ENCODE assay signal across 22 cellular contexts in genomic region chr17:41334899-41335298, GRCh38. TPM values are rescaled to one million over a fixed set of nuclear protein-coding genes. Genes with fewer than 3 reads are reported as not detected.
DNase-seq lines count a peak whose midpoint lies in the region; ATAC-seq and TF ChIP-seq lines count a peak whose summit lies in the region.
"Had no signal": no experiment of that assay in that cellular context is flagged by ENCODE, and none has a peak within 500 bp of the region (broad histone marks: within the 10 kb centered on the region; RNA-seq: fewer than 3 reads in every experiment).

No MANE protein-coding gene starts in this region.

- H3K4me1 ChIP-seq in CD4-positive, alpha-beta memory T cell (ENCODE audit: insufficient read depth, low read length): peaks cover 67% of the 10 kb centered on the region
- peaks cover 47 to 59% of the 10 kb centered on the region in 2 donors for H3K4me1 ChIP-seq in naive thymus-derived CD4-positive, alpha-beta T cell (ENCODE audit: control insufficient read depth in 2 of 2, insufficient read depth in 2 of 2, low read length in 2 of 2)
- H3K4me1 ChIP-seq: BE2C, Peyer's patch had no signal

- no peaks in the 10 kb centered on the region for H3K9me3 ChIP-seq in CD4-positive, alpha-beta memory T cell (ENCODE audit: control insufficient read depth in 1 of 2, low read length in 2 of 2)
- no peaks in the 10 kb centered on the region for H3K9me3 ChIP-seq in naive thymus-derived CD4-positive, alpha-beta T cell (ENCODE audit: control insufficient read depth in 2 of 3, low read length in 3 of 3)
- H3K9me3 ChIP-seq: BE2C, Peyer's patch had no signal

- no peak overlapping the region for H3K27ac ChIP-seq in CD4-positive, alpha-beta memory T cell (ENCODE audit: low read depth, low read length)
- no peak overlapping the region for H3K27ac ChIP-seq in naive thymus-derived CD4-positive, alpha-beta T cell (ENCODE audit: low read depth, low read length)
- no peak overlapping the region for H3K27ac ChIP-seq in substantia nigra (ENCODE audit: low read depth, low read length, poor library complexity, severe bottlenecking)
- H3K27ac ChIP-seq: 22Rv1, Peyer's patch had no signal

- TF ChIP-seq CTCF in activated CD8-positive, alpha-beta T cell treated with anti-CD3 and anti-CD28 coated beads for 36 hours (IDR thresholded peaks at IDR 0.05): no peak

- H3K27me3 Mint-ChIP-seq in activated CD4-positive, alpha-beta T cell treated with anti-CD3 and anti-CD28 coated beads, Interleukin-2, amount 10 ng/mL, durations not matched to agents 24 days and 14 days: peaks cover 17% of the 10 kb centered on the region
- no peaks in the 10 kb centered on the region for H3K27me3 Mint-ChIP-seq in CD4-positive, alpha-beta memory T cell
- no peaks in the 10 kb centered on the region for H3K27me3 Mint-ChIP-seq in activated CD8-positive, alpha-beta T cell treated with anti-CD3 and anti-CD28 coated beads for 36 hours
- H3K27me3 Mint-ChIP-seq in naive thymus-derived CD4-positive, alpha-beta T cell: peaks cover 0 to 7% (median 0%) of the 10 kb centered on the region in 5 donors
- H3K27me3 Mint-ChIP-seq in activated CD4-positive, alpha-beta memory T cell treated with anti-CD3 and anti-CD28 coated beads, Interleukin-2, amount 10 ng/mL, durations not matched to agents 7 days and 5 days: peaks cover 5% of the 10 kb centered on the region

- peak overlapping the region in 1 of 2 donors; percentile 18 for H3K4me3 ChIP-seq in CD4-positive, alpha-beta memory T cell (ENCODE audit: low read length in 2 of 2)
- no peak overlapping the region for H3K4me3 ChIP-seq in naive thymus-derived CD4-positive, alpha-beta T cell (ENCODE audit: low read length)
- H3K4me3 ChIP-seq: Peyer's patch had no signal

- no peaks in the 10 kb centered on the region for H3K9me3 Mint-ChIP-seq in activated CD4-positive, alpha-beta T cell treated with anti-CD3 and anti-CD28 coated beads, Interleukin-2, amount 10 ng/mL, durations not matched to agents 24 days and 14 days
- peaks cover 0 to 1% (median 0%) of the 10 kb centered on the region in 8 donors for H3K9me3 Mint-ChIP-seq in CD4-positive, alpha-beta memory T cell
- H3K9me3 Mint-ChIP-seq in activated CD8-positive, alpha-beta T cell treated with anti-CD3 and anti-CD28 coated beads for 36 hours: no peaks in the 10 kb centered on the region
- H3K9me3 Mint-ChIP-seq in naive thymus-derived CD4-positive, alpha-beta T cell: no peaks in the 10 kb centered on the region
- no peaks in the 10 kb centered on the region for H3K9me3 Mint-ChIP-seq in activated CD4-positive, alpha-beta memory T cell treated with anti-CD3 and anti-CD28 coated beads, Interleukin-2, amount 10 ng/mL, durations not matched to agents 7 days and 5 days
- H3K9me3 Mint-ChIP-seq: HFFc6 had no signal

- H3K36me3 Mint-ChIP-seq in activated CD4-positive, alpha-beta T cell treated with anti-CD3 and anti-CD28 coated beads, Interleukin-2, amount 10 ng/mL, durations not matched to agents 24 days and 14 days (ENCODE audit: low read depth): no peaks in the 10 kb centered on the region
- H3K36me3 Mint-ChIP-seq in CD4-positive, alpha-beta memory T cell: no peaks in the 10 kb centered on the region
- no peaks in the 10 kb centered on the region for H3K36me3 Mint-ChIP-seq in activated CD8-positive, alpha-beta T cell treated with anti-CD3 and anti-CD28 coated beads for 36 hours (ENCODE audit: low read depth)
- no peaks in the 10 kb centered on the region for H3K36me3 Mint-ChIP-seq in naive thymus-derived CD4-positive, alpha-beta T cell
- no peaks in the 10 kb centered on the region for H3K36me3 Mint-ChIP-seq in activated CD4-positive, alpha-beta memory T cell treated with anti-CD3 and anti-CD28 coated beads, Interleukin-2, amount 10 ng/mL, durations not matched to agents 7 days and 5 days (ENCODE audit: low read depth)

- CTCF ChIA-PET in CD4-positive, alpha-beta memory T cell (lab: Charles Lee; ENCODE audit: partially characterized antibody): interaction anchor here (1.6 kb wide), 1 partner anchor 314 kb away, joined by 4 read pairs; no protein-coding TSS in a partner anchor
- CTCF ChIA-PET in activated CD8-positive, alpha-beta T cell treated with anti-CD3 and anti-CD28 coated beads for 36 hours (lab: Charles Lee): interaction anchor here (2.7 kb wide), 1 partner anchor 13 kb away, joined by 10 read pairs; no protein-coding TSS in a partner anchor
- CTCF ChIA-PET in naive thymus-derived CD4-positive, alpha-beta T cell (lab: Charles Lee): interaction anchor here (1.2 to 1.8 kb wide), 2 partner anchors 12 to 16 kb away, joined by 3 to 5 read pairs; partner anchors contain the start of gene KRT33A
- CTCF ChIA-PET in activated CD4-positive, alpha-beta memory T cell treated with anti-CD3 and anti-CD28 coated beads, Interleukin-2, amount 10 ng/mL, durations not matched to agents 7 days and 5 days (lab: Charles Lee): interaction anchor here (0.6 kb wide), 1 partner anchor 172 kb away, joined by 3 read pairs; no protein-coding TSS in a partner anchor

- POLR2A ChIA-PET in CD4-positive, alpha-beta memory T cell (lab: Charles Lee; ENCODE audit: partially characterized antibody): interaction anchor here (1.4 kb wide), 1 partner anchor 26 kb away, joined by 8 read pairs; the partner anchor contains the start of gene KRTAP16-1
- POLR2A ChIA-PET in activated CD8-positive, alpha-beta T cell treated with anti-CD3 and anti-CD28 coated beads for 36 hours (lab: Charles Lee): no interaction called here
- POLR2A ChIA-PET in naive thymus-derived CD4-positive, alpha-beta T cell (lab: Charles Lee): interaction anchor here (0.6 kb wide), 1 partner anchor 55 kb away, joined by 4 read pairs; no protein-coding TSS in a partner anchor
- POLR2A ChIA-PET in activated CD4-positive, alpha-beta memory T cell treated with anti-CD3 and anti-CD28 coated beads, Interleukin-2, amount 10 ng/mL, durations not matched to agents 7 days and 5 days (lab: Charles Lee): no interaction called here

- no peaks in the 10 kb centered on the region for H3K27me3 ChIP-seq in CD4-positive, alpha-beta memory T cell (ENCODE audit: insufficient read depth, low read length)
- no peaks in the 10 kb centered on the region for H3K27me3 ChIP-seq in naive thymus-derived CD4-positive, alpha-beta T cell (ENCODE audit: control insufficient read depth in 2 of 2, insufficient read depth in 2 of 2, low read length in 2 of 2)
- H3K27me3 ChIP-seq: Peyer's patch had no signal

- no peak overlapping the region for H3K4me3 Mint-ChIP-seq in activated CD4-positive, alpha-beta T cell treated with anti-CD3 and anti-CD28 coated beads, Interleukin-2, amount 10 ng/mL, durations not matched to agents 24 days and 14 days
- H3K4me3 Mint-ChIP-seq in CD4-positive, alpha-beta memory T cell: peak overlapping the region in 4 of 8 donors; percentile 43 to 67 (median 46)
- no peak overlapping the region for H3K4me3 Mint-ChIP-seq in activated CD8-positive, alpha-beta T cell treated with anti-CD3 and anti-CD28 coated beads for 36 hours
- H3K4me3 Mint-ChIP-seq in naive thymus-derived CD4-positive, alpha-beta T cell: peak overlapping the region in 3 of 10 donors; percentile 25 to 63 (median 48)
- no peak overlapping the region for H3K4me3 Mint-ChIP-seq in activated CD4-positive, alpha-beta memory T cell treated with anti-CD3 and anti-CD28 coated beads, Interleukin-2, amount 10 ng/mL, durations not matched to agents 7 days and 5 days
- H3K4me3 Mint-ChIP-seq: HFFc6 had no signal

- H3K27ac Mint-ChIP-seq in activated CD4-positive, alpha-beta T cell treated with anti-CD3 and anti-CD28 coated beads, Interleukin-2, amount 10 ng/mL, durations not matched to agents 24 days and 14 days: no peak overlapping the region
- H3K27ac Mint-ChIP-seq in CD4-positive, alpha-beta memory T cell: peak overlapping the region in 6 of 7 donors; percentile 73 to 92 (median 88)
- H3K27ac Mint-ChIP-seq in activated CD8-positive, alpha-beta T cell treated with anti-CD3 and anti-CD28 coated beads for 36 hours: no peak overlapping the region
- peak overlapping the region in 7 of 9 donors; percentile 38 to 93 (median 65) for H3K27ac Mint-ChIP-seq in naive thymus-derived CD4-positive, alpha-beta T cell
- H3K27ac Mint-ChIP-seq in activated CD4-positive, alpha-beta memory T cell treated with anti-CD3 and anti-CD28 coated beads, Interleukin-2, amount 10 ng/mL, durations not matched to agents 7 days and 5 days: no peak overlapping the region
- H3K27ac Mint-ChIP-seq: HFFc6 had no signal

- peaks cover 21% of the 10 kb centered on the region for H3K4me1 Mint-ChIP-seq in activated CD4-positive, alpha-beta T cell treated with anti-CD3 and anti-CD28 coated beads, Interleukin-2, amount 10 ng/mL, durations not matched to agents 24 days and 14 days
- H3K4me1 Mint-ChIP-seq in CD4-positive, alpha-beta memory T cell: peaks cover 53 to 81% (median 63%) of the 10 kb centered on the region in 4 donors
- H3K4me1 Mint-ChIP-seq in activated CD8-positive, alpha-beta T cell treated with anti-CD3 and anti-CD28 coated beads for 36 hours (ENCODE audit: low read depth): peaks cover 44% of the 10 kb centered on the region
- H3K4me1 Mint-ChIP-seq in naive thymus-derived CD4-positive, alpha-beta T cell: peaks cover 27 to 76% (median 61%) of the 10 kb centered on the region in 7 donors
- H3K4me1 Mint-ChIP-seq in activated CD4-positive, alpha-beta memory T cell treated with anti-CD3 and anti-CD28 coated beads, Interleukin-2, amount 10 ng/mL, durations not matched to agents 7 days and 5 days: peaks cover 23% of the 10 kb centered on the region

- ATAC-seq in activated CD8-positive, alpha-beta T cell treated with anti-CD3 and anti-CD28 coated beads for 36 hours: no peak
- ATAC-seq in naive thymus-derived CD4-positive, alpha-beta T cell: no peak
- ATAC-seq: HepG2, SK-N-SH treated with all-trans-retinoic acid at 6 μM for 48 hours had no signal

- intact Hi-C loops in activated CD4-positive, alpha-beta T cell treated with anti-CD3 and anti-CD28 coated beads, Interleukin-2, amount 10 ng/mL, durations not matched to agents 24 days and 14 days (cut with micrococcal nuclease): no loop called here
- intact Hi-C loops in CD4-positive, alpha-beta memory T cell (cut with micrococcal nuclease): no loop called here
- intact Hi-C loops in activated CD8-positive, alpha-beta T cell treated with anti-CD3 and anti-CD28 coated beads for 36 hours (cut with micrococcal nuclease): loop anchor here (5.0 kb wide), 1 partner anchor 428 kb away; no protein-coding TSS in a partner anchor
- intact Hi-C loops in naive thymus-derived CD4-positive, alpha-beta T cell (cut with micrococcal nuclease): no loop called here

- peak; percentile 49 for DNase-seq in activated CD4-positive, alpha-beta T cell treated with anti-CD3 and anti-CD28 coated beads, Interleukin-2, amount 10 ng/mL, durations not matched to agents 24 days and 14 days
- no peak for DNase-seq in activated CD4-positive, alpha-beta T cell treated with anti-CD3 and anti-CD28 coated beads for 48 hours
- DNase-seq in CD4-positive, alpha-beta memory T cell: peak in 1 of 5 donors; percentile 40
- DNase-seq in activated CD8-positive, alpha-beta T cell treated with anti-CD3 and anti-CD28 coated beads for 36 hours: peak; percentile 43
- DNase-seq in naive thymus-derived CD4-positive, alpha-beta T cell: no peak
- DNase-seq in substantia nigra (lab: John Stamatoyannopoulos, UW) (no peak), RKO (ENCODE audit: low spot score) (no peak)
- no peak for DNase-seq in activated CD4-positive, alpha-beta memory T cell treated with anti-CD3 and anti-CD28 coated beads, Interleukin-2, amount 10 ng/mL, durations not matched to agents 7 days and 5 days
- DNase-seq: BE2C, HFFc6, KG1, NCI-H1048, NCI-H1436 treated with DMSO at 0.1 percent for 48 hours, NCI-H2081 treated with DMSO at 0.1 percent for 48 hours, NCI-H510A treated with DMSO at 0.1 percent for 48 hours, Peyer's patch, SHP77 treated with DMSO at 0.1 percent for 48 hours had no signal

- no peaks in the 10 kb centered on the region for H3K36me3 ChIP-seq in CD4-positive, alpha-beta memory T cell (ENCODE audit: insufficient read depth, low read length)
- no peaks in the 10 kb centered on the region for H3K36me3 ChIP-seq in naive thymus-derived CD4-positive, alpha-beta T cell (ENCODE audit: control insufficient read depth in 2 of 3, insufficient read depth in 3 of 3, low read length in 3 of 3)
- H3K36me3 ChIP-seq: BE2C, Peyer's patch had no signal

RNA-seq across cellular contexts. Expression of gene KRT33A, which starts 15.7 kb away (rescaled TPM):
- total RNA-seq in activated CD4-positive, alpha-beta T cell treated with anti-CD3 and anti-CD28 coated beads, Interleukin-2, amount 10 ng/mL, durations not matched to agents 24 days and 14 days: not detected in 2 replicates
- not detected for total RNA-seq in CD4-positive, alpha-beta memory T cell
- not detected for polyA plus RNA-seq in CD4-positive, alpha-beta memory T cell
- not detected for total RNA-seq in activated CD8-positive, alpha-beta T cell treated with anti-CD3 and anti-CD28 coated beads for 36 hours
- not detected for total RNA-seq in naive thymus-derived CD4-positive, alpha-beta T cell
- polyA plus RNA-seq in naive thymus-derived CD4-positive, alpha-beta T cell: not detected
- not detected for total RNA-seq in activated CD4-positive, alpha-beta memory T cell treated with anti-CD3 and anti-CD28 coated beads, Interleukin-2, amount 10 ng/mL, durations not matched to agents 7 days and 5 days
- total RNA-seq: Daoy, H4, HepG2, HFFc6, Peyer's patch had no signal
- polyA plus RNA-seq: HepG2 had no signal

RNA-seq across cellular contexts. Expression of gene KRTAP17-1, which starts 19.4 kb away (rescaled TPM):
- not detected in 2 replicates for total RNA-seq in activated CD4-positive, alpha-beta T cell treated with anti-CD3 and anti-CD28 coated beads, Interleukin-2, amount 10 ng/mL, durations not matched to agents 24 days and 14 days
- total RNA-seq in CD4-positive, alpha-beta memory T cell: not detected
- not detected for polyA plus RNA-seq in CD4-positive, alpha-beta memory T cell
- total RNA-seq in activated CD8-positive, alpha-beta T cell treated with anti-CD3 and anti-CD28 coated beads for 36 hours: not detected
- total RNA-seq in naive thymus-derived CD4-positive, alpha-beta T cell: not detected
- polyA plus RNA-seq in naive thymus-derived CD4-positive, alpha-beta T cell: not detected
- not detected for total RNA-seq in activated CD4-positive, alpha-beta memory T cell treated with anti-CD3 and anti-CD28 coated beads, Interleukin-2, amount 10 ng/mL, durations not matched to agents 7 days and 5 days
- total RNA-seq: Daoy, H4, HepG2, HFFc6, Peyer's patch had no signal
- polyA plus RNA-seq: HepG2 had no signal

RNA-seq across cellular contexts. Expression of gene KRTAP16-1, which starts 25.8 kb away (rescaled TPM):
- total RNA-seq in activated CD4-positive, alpha-beta T cell treated with anti-CD3 and anti-CD28 coated beads, Interleukin-2, amount 10 ng/mL, durations not matched to agents 24 days and 14 days: not detected in 2 replicates
- under 1 TPM in 1 of 2 experiments, not detected in 1; 0.28 TPM for total RNA-seq in CD4-positive, alpha-beta memory T cell
- not detected for polyA plus RNA-seq in CD4-positive, alpha-beta memory T cell
- total RNA-seq in activated CD8-positive, alpha-beta T cell treated with anti-CD3 and anti-CD28 coated beads for 36 hours: not detected
- total RNA-seq in naive thymus-derived CD4-positive, alpha-beta T cell: under 1 TPM in 3 of 5 experiments, not detected in 2; 0.22 to 0.49 (median 0.32) TPM
- under 1 TPM in 1 of 2 donors, not detected in 1; 0.19 TPM for polyA plus RNA-seq in naive thymus-derived CD4-positive, alpha-beta T cell
- under 1 TPM in 1 of 2 experiments, not detected in 1; 0.13 TPM for total RNA-seq in activated CD4-positive, alpha-beta memory T cell treated with anti-CD3 and anti-CD28 coated beads, Interleukin-2, amount 10 ng/mL, durations not matched to agents 7 days and 5 days
- total RNA-seq: Daoy, H4, HepG2, HFFc6, Peyer's patch had no signal
- polyA plus RNA-seq: HepG2 had no signal

RNA-seq across cellular contexts. Expression of gene KRTAP29-1, which starts 32.2 kb away (rescaled TPM):
- total RNA-seq in activated CD4-positive, alpha-beta T cell treated with anti-CD3 and anti-CD28 coated beads, Interleukin-2, amount 10 ng/mL, durations not matched to agents 24 days and 14 days: not detected in 2 replicates
- total RNA-seq in CD4-positive, alpha-beta memory T cell: not detected
- not detected for polyA plus RNA-seq in CD4-positive, alpha-beta memory T cell
- not detected for total RNA-seq in activated CD8-positive, alpha-beta T cell treated with anti-CD3 and anti-CD28 coated beads for 36 hours
- not detected for total RNA-seq in naive thymus-derived CD4-positive, alpha-beta T cell
- polyA plus RNA-seq in naive thymus-derived CD4-positive, alpha-beta T cell: under 1 TPM in 1 of 2 donors, not detected in 1; 0.30 TPM
- total RNA-seq in activated CD4-positive, alpha-beta memory T cell treated with anti-CD3 and anti-CD28 coated beads, Interleukin-2, amount 10 ng/mL, durations not matched to agents 7 days and 5 days: not detected
- total RNA-seq: Daoy, H4, HepG2, HFFc6, Peyer's patch had no signal
- polyA plus RNA-seq: HepG2 had no signal

RNA-seq across cellular contexts. Expression of gene KRT33B, which starts 34.7 kb away (rescaled TPM):
- total RNA-seq in activated CD4-positive, alpha-beta T cell treated with anti-CD3 and anti-CD28 coated beads, Interleukin-2, amount 10 ng/mL, durations not matched to agents 24 days and 14 days: not detected in 2 replicates
- total RNA-seq in CD4-positive, alpha-beta memory T cell: not detected
- polyA plus RNA-seq in CD4-positive, alpha-beta memory T cell: not detected
- total RNA-seq in activated CD8-positive, alpha-beta T cell treated with anti-CD3 and anti-CD28 coated beads for 36 hours: not detected
- not detected for total RNA-seq in naive thymus-derived CD4-positive, alpha-beta T cell
- polyA plus RNA-seq in naive thymus-derived CD4-positive, alpha-beta T cell: not detected
- not detected for total RNA-seq in activated CD4-positive, alpha-beta memory T cell treated with anti-CD3 and anti-CD28 coated beads, Interleukin-2, amount 10 ng/mL, durations not matched to agents 7 days and 5 days
- total RNA-seq: Daoy, H4, HepG2, Peyer's patch had no signal
- polyA plus RNA-seq: HepG2 had no signal

Comparison
In these comparisons a context has a peak if more than half of its experiments do, and no peak if none do; other contexts are left out.
1. DNase-seq: peak in activated CD4-positive, alpha-beta T cell treated with anti-CD3 and anti-CD28 coated beads, Interleukin-2, amount 10 ng/mL, durations not matched to agents 24 days and 14 days (single experiment) and activated CD8-positive, alpha-beta T cell treated with anti-CD3 and anti-CD28 coated beads for 36 hours (single experiment); none in activated CD4-positive, alpha-beta T cell treated with anti-CD3 and anti-CD28 coated beads for 48 hours (single experiment), naive thymus-derived CD4-positive, alpha-beta T cell (0 of 9), substantia nigra (0 of 49), RKO (single experiment) and activated CD4-positive, alpha-beta memory T cell treated with anti-CD3 and anti-CD28 coated beads, Interleukin-2, amount 10 ng/mL, durations not matched to agents 7 days and 5 days (single experiment).
2. H3K27ac Mint-ChIP-seq: peak in CD4-positive, alpha-beta memory T cell (6 of 7) and naive thymus-derived CD4-positive, alpha-beta T cell (7 of 9); none in activated CD4-positive, alpha-beta T cell treated with anti-CD3 and anti-CD28 coated beads, Interleukin-2, amount 10 ng/mL, durations not matched to agents 24 days and 14 days (single experiment), activated CD8-positive, alpha-beta T cell treated with anti-CD3 and anti-CD28 coated beads for 36 hours (single experiment) and activated CD4-positive, alpha-beta memory T cell treated with anti-CD3 and anti-CD28 coated beads, Interleukin-2, amount 10 ng/mL, durations not matched to agents 7 days and 5 days (single experiment).
3. POLR2A ChIA-PET loops: an anchor here in CD4-positive, alpha-beta memory T cell (1.4 kb wide) and naive thymus-derived CD4-positive, alpha-beta T cell (0.6 kb wide); none called in activated CD8-positive, alpha-beta T cell treated with anti-CD3 and anti-CD28 coated beads for 36 hours and activated CD4-positive, alpha-beta memory T cell treated with anti-CD3 and anti-CD28 coated beads, Interleukin-2, amount 10 ng/mL, durations not matched to agents 7 days and 5 days.